ENCODE assay signal across 8 cellular contexts in the genomic region with DNA sequence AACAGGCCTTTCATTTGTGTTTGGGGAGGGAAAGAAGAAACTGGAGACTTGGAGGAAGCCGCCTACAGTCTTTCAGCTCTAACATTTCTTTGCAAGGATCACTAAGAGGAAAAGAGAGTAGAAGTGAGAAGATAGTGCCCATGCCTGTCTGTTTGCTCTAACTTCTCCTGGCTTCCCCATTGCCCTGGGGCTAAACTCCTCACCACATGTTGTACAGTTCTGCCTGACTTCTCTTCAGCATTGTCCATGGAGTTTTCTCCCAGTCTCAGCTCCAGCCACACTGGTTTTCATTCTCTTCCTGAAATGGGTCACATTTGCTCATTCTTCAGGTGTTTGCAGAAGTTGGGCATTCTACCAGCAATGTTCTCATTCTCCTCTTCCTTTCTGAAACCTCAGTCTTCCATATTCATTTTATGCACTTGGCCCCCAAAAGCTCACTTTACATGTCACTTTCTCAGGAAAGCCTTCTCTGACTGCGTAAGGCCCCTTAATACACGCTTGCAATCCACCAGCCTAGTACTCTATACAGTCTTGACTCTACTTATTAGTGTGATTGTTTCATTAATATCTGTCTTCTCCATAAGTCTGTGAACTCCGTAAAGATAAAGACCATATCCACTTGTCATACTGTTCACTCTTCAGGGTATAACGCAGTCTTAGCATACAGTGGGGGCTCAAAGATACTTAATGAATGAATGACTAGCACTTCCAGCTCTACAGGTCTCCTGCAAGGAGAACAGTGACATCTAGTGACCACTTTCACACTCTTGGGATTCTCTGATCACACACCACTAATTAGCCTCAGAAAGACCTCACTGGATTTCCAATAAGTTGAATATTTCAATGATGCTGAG. TPM values are rescaled to one million over a fixed set of nuclear protein-coding genes. Genes with fewer than 3 reads are reported as not detected.
DNase-seq lines count a peak whose midpoint lies in the region; FAIRE-seq and TF ChIP-seq lines count a peak whose summit lies in the region.

No MANE protein-coding gene starts in this region.

- DNase-seq in NCI-H2081 (lab: John Stamatoyannopoulos, UW) (peak; percentile 16 to 41), NCI-H2081 treated with DMSO at 0.1 percent for 48 hours (lab: John Stamatoyannopoulos, UW) (no peak), HS-5 (ENCODE audit: low read depth) (peak; percentile 14), left ventricle myocardium inferior (no peak), superior temporal gyrus (ENCODE audit: extremely low spot score) (peak; percentile 80), SKM-1 (lab: John Stamatoyannopoulos, UW; ENCODE audit: unreplicated experiment) (no peak)
- DNase-seq in activated naive CD4-positive, alpha-beta T cell treated with Interleukin-2 at 50 U/mL for 16 hours, result no peak

- intact Hi-C loops in left ventricle myocardium inferior (cut with micrococcal nuclease), result loop anchor here (10.0 kb wide), 1 partner anchor 72 kb away; no protein-coding TSS in a partner anchor

- peak; percentile 74 for FAIRE-seq in TTC549 (lab: Jason Lieb, UNC)

- no peak overlapping the region for H3K4me3 ChIP-seq in left ventricle myocardium inferior

- peak; percentile 62 for TF ChIP-seq CTCF in left ventricle myocardium inferior (IDR thresholded peaks at IDR 0.05; ENCODE audit: borderline replicate concordance)

- H3K9me3 ChIP-seq in left ventricle myocardium inferior (replicated peaks), result no peaks in the 10 kb centered on the region

- no peaks in the 10 kb centered on the region for H3K27me3 ChIP-seq in left ventricle myocardium inferior (ENCODE audit: low read depth)

- H3K4me1 ChIP-seq in left ventricle myocardium inferior, result peaks cover 27% of the 10 kb centered on the region

- no peaks in the 10 kb centered on the region for H3K36me3 ChIP-seq in left ventricle myocardium inferior

- H3K27ac ChIP-seq in left ventricle myocardium inferior (replicated peaks), result peak overlapping the region; percentile 86

RNA-seq across cellular contexts. Expression of a gene that starts 40.2 kb away (rescaled TPM):
- total RNA-seq in left ventricle myocardium inferior, result 14.9 TPM

Comparison
In these comparisons a context has a peak if more than half of its experiments do, and no peak if none do; other contexts are left out.
1. DNase-seq: peak in NCI-H2081 (2 of 2), HS-5 (single experiment) and superior temporal gyrus (single experiment); none in NCI-H2081 treated with DMSO at 0.1 percent for 48 hours (single experiment), left ventricle myocardium inferior (single experiment), activated naive CD4-positive, alpha-beta T cell treated with Interleukin-2 at 50 U/mL for 16 hours (single experiment) and SKM-1 (single experiment).